Comparison of ENCODE assay signal across 9 cellular contexts in the genomic region with DNA sequence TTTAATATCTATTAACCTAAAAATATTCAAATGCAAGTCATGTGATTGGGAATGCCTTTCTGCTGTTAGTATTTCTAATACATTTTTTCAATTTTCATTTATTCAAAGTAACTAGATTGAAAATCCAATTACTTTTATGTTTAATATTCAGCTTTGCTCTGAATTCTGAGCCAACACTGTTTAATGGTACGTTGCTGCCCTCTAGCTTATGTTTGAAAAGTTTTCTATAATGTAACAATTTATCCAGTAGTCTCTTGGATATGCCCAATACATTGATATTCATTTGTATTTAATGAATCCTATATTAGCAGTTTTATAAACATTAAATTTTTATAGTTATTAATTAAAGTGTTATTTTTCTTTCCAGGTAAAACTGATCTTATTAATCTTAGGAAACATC. TPM values are rescaled to one million over a fixed set of nuclear protein-coding genes. Genes with fewer than 3 reads are reported as not detected.
DNase-seq lines count a peak whose midpoint lies in the region; ATAC-seq and TF ChIP-seq lines count a peak whose summit lies in the region.
"Had no signal": no experiment of that assay in that cellular context is flagged by ENCODE, and none has a peak within 500 bp of the region (broad histone marks: within the 10 kb centered on the region; RNA-seq: fewer than 3 reads in every experiment).

No MANE protein-coding gene starts in this region.

- ATAC-seq in GM21390 (IDR thresholded peaks at IDR 0.05; ENCODE audit: unreplicated experiment) (no peak), omental fat pad (ENCODE audit: low FRiP score) (no peak)

- H3K9me3 ChIP-seq in endodermal cell (ENCODE audit: control insufficient read depth, low read length), result peaks cover 13% of the 10 kb centered on the region
- H3K9me3 ChIP-seq: BLaER1 had no signal

- H3K27ac ChIP-seq in endodermal cell (ENCODE audit: low read depth, low read length), result no peak overlapping the region
- H3K27ac ChIP-seq: BLaER1 had no signal

- H3K27ac Mint-ChIP-seq in endodermal cell, result no peak overlapping the region

- H3K4me3 ChIP-seq in endodermal cell (ENCODE audit: low read length) (no peak overlapping the region), retinal pigment epithelial cell (ENCODE audit: low read length) (no peak overlapping the region)
- H3K4me3 ChIP-seq: BLaER1 had no signal

- H3K9ac ChIP-seq in endodermal cell (ENCODE audit: extremely low read depth, low read length, poor library complexity, severe bottlenecking), result no peak overlapping the region
- H3K9ac ChIP-seq: BLaER1 had no signal

- peaks cover 4% of the 10 kb centered on the region for H3K9me3 Mint-ChIP-seq in endodermal cell

- H3K4me1 ChIP-seq in endodermal cell (ENCODE audit: control insufficient read depth, insufficient read depth, low read length), result no peaks in the 10 kb centered on the region
- H3K4me1 ChIP-seq: BLaER1 had no signal

- H3K4me3 Mint-ChIP-seq in endodermal cell, result no peak overlapping the region

- no peaks in the 10 kb centered on the region for H3K27me3 ChIP-seq in endodermal cell (ENCODE audit: control insufficient read depth, insufficient read depth, low read length, poor library complexity, severe bottlenecking)
- H3K27me3 ChIP-seq: BLaER1 had no signal

- H3K4me1 Mint-ChIP-seq in endodermal cell, result peaks cover 18% of the 10 kb centered on the region

- DNase-seq in NCI-H2081 (lab: John Stamatoyannopoulos, UW) (peak; percentile 30 to 52), NCI-H2081 treated with DMSO at 0.1 percent for 48 hours (lab: John Stamatoyannopoulos, UW) (no peak), NCI-H748 (lab: John Stamatoyannopoulos, UW; ENCODE audit: unreplicated experiment) (peak; percentile 56), endodermal cell (no peak), retinal pigment epithelial cell (ENCODE audit: low read depth) (no peak), islet precursor cell (no peak), omental fat pad (ENCODE audit: low spot score) (no peak)

- H3K27me3 Mint-ChIP-seq in endodermal cell (ENCODE audit: insufficient read depth), result no peaks in the 10 kb centered on the region

- WGBS in endodermal cell (ENCODE audit: insufficient coverage in 1 of 2, insufficient read length in 1 of 2), 2 experiments, result 10% methylated on average over 1 of the region's 1 CpG; no CpG with 5 or more reads in 1 of the 2 experiments

- TF ChIP-seq CTCF in endodermal cell (conservative IDR thresholded peaks at IDR 0.05) (peak; percentile 85), retinal pigment epithelial cell (conservative IDR thresholded peaks at IDR 0.05; ENCODE audit: low read depth, low read length) (peak; percentile 25), omental fat pad (IDR thresholded peaks at IDR 0.05) (no peak)

- no peaks in the 10 kb centered on the region for H3K36me3 Mint-ChIP-seq in endodermal cell (ENCODE audit: low read depth)

- no peaks in the 10 kb centered on the region for H3K36me3 ChIP-seq in endodermal cell (ENCODE audit: control insufficient read depth, insufficient read depth, low read length)
- H3K36me3 ChIP-seq: BLaER1 had no signal

RNA-seq across cellular contexts. Expression of gene LGSN, which starts 47.4 kb away (rescaled TPM):
- under 1 TPM in 1 of 2 donors, not detected in 1; 0.37 TPM for total RNA-seq in endodermal cell
- polyA plus RNA-seq in endodermal cell (2013, experiment 1 of 2), result not detected
- not detected for polyA plus RNA-seq in endodermal cell (2013, experiment 2 of 2)
- total RNA-seq in omental fat pad, result not detected

Comparison
In these comparisons a context has a peak if more than half of its experiments do, and no peak if none do; other contexts are left out.
1. DNase-seq: peak in NCI-H2081 (2 of 2) and NCI-H748 (single experiment); none in NCI-H2081 treated with DMSO at 0.1 percent for 48 hours (single experiment), endodermal cell (single experiment), retinal pigment epithelial cell (single experiment), islet precursor cell (single experiment) and omental fat pad (single experiment).
2. CTCF ChIP-seq: peak in endodermal cell (single experiment) and retinal pigment epithelial cell (single experiment); none in omental fat pad (0 of 3).